In the genomic region with DNA sequence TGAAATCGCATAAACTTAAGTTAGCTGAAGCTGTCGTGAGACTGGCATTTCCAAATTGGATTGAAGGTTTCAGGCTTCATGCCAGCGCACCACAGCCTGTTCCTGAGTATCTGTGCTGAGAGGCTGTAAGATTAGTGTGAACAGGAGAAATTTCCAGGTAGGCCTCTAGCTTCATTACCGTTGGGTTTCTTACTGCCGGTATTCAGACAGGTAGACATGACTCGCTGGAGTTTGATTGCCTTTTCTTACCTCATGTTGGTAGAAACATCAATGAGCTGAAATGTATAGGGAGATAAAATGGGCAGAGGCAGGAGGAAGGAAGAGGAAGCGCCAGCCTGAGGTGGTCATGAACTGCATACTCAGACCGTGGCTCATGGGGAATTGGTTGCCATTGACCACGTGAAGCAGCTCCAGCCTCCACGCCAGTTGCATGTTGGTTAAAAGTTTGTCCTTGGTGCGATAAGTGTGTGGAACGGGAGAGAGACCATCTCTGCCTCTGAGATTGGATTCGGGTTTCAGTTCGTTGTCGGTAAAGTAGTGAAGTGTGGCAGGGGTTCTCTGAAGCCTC, we compare ENCODE assay signal across 18 cellular contexts. TPM values are rescaled to one million over a fixed set of nuclear protein-coding genes. Genes with fewer than 3 reads are reported as not detected.
DNase-seq lines count a peak whose midpoint lies in the region; ATAC-seq and TF ChIP-seq lines count a peak whose summit lies in the region.
"Had no signal": no experiment of that assay in that cellular context is flagged by ENCODE, and none has a peak within 500 bp of the region (broad histone marks: within the 10 kb centered on the region; RNA-seq: fewer than 3 reads in every experiment).

No MANE protein-coding gene starts in this region.

- no peaks in the 10 kb centered on the region for H3K27me3 Mint-ChIP-seq in activated T-cell treated with anti-CD3 and anti-CD28 coated beads, Interleukin-2, amount 50 U/mL, for 24 hours
- no peaks in the 10 kb centered on the region for H3K27me3 Mint-ChIP-seq in WTC11 (ENCODE audit: low read depth)
- H3K27me3 Mint-ChIP-seq: activated naive CD8-positive, alpha-beta T cell; CD4-positive, CD25-positive, alpha-beta regulatory T cell; central memory CD8-positive, alpha-beta T cell had no signal

- CTCF ChIA-PET in WTC11 (lab: Charles Lee): interaction anchor here (0.8 to 1.6 kb wide), 4 partner anchors 11 to 50 kb away, joined by 3 to 8 read pairs (median 4); no protein-coding TSS in a partner anchor

- in situ Hi-C loops in GM13977 (cut with MboI; ENCODE audit: low pct_unique_long_range_greater_than_20kb, low sequenced_read_pairs, unreplicated experiment): no loop called here

- no peak for TF ChIP-seq CTCF in WTC11 (IDR thresholded peaks at IDR 0.05)
- TF ChIP-seq CTCF in GM13977 (IDR thresholded peaks at IDR 0.05; ENCODE audit: extremely low read depth, insufficient read depth, missing control alignments): no peak

- DNase-seq in activated T-cell treated with anti-CD3 and anti-CD28 coated beads, Interleukin-2, amount 50 U/mL, for 24 hours: no peak
- DNase-seq in activated T-cell treated with anti-CD3 and anti-CD28 coated beads for 4 hours: no peak
- no peak for DNase-seq in WTC11 (ENCODE audit: low spot score)
- peak; percentile 68 for DNase-seq in foreskin melanocyte
- no peak for DNase-seq in stimulated activated effector memory CD8-positive, alpha-beta T cell treated with anti-CD3 and anti-CD28 coated beads, Interleukin-12 subunit alpha, Interleukin-12 subunit beta, amount 100 ng/mL, for 72 hours (ENCODE audit: low spot score in 2 of 2)
- DNase-seq in GM13977 (ENCODE audit: low spot score): no peak
- DNase-seq in NCI-H1436 treated with DMSO at 0.1 percent for 48 hours (lab: John Stamatoyannopoulos, UW): no peak
- DNase-seq in iPS-NIHi7 (ENCODE audit: extremely low spot score): no peak
- DNase-seq: activated CD8-positive, alpha-beta memory T cell treated with anti-CD3 and anti-CD28 coated beads, Interleukin-2, amount 50 U/mL, for 4 hours; CD4-positive, CD25-positive, alpha-beta regulatory T cell; DND-41; left ventricle myocardium superior; NCI-H1694; NCI-H345; T-helper 2 cell had no signal

- H3K9me3 Mint-ChIP-seq in activated T-cell treated with anti-CD3 and anti-CD28 coated beads, Interleukin-2, amount 50 U/mL, for 24 hours: no peaks in the 10 kb centered on the region
- peaks cover 4% of the 10 kb centered on the region for H3K9me3 Mint-ChIP-seq in WTC11
- H3K9me3 Mint-ChIP-seq in stimulated activated effector memory CD8-positive, alpha-beta T cell treated with anti-CD3 and anti-CD28 coated beads, Interleukin-12 subunit alpha, Interleukin-12 subunit beta, amount 100 ng/mL, for 72 hours: no peaks in the 10 kb centered on the region
- H3K9me3 Mint-ChIP-seq: central memory CD8-positive, alpha-beta T cell had no signal

- ATAC-seq in WTC11: no peak
- no peak for ATAC-seq in stimulated activated effector memory CD8-positive, alpha-beta T cell treated with anti-CD3 and anti-CD28 coated beads, Interleukin-12 subunit alpha, Interleukin-12 subunit beta, amount 100 ng/mL, for 72 hours
- ATAC-seq: activated CD4-positive, CD25-positive, alpha-beta regulatory T cell treated with anti-CD3 and anti-CD28 coated beads, Interleukin-2, amount 50 U/mL, for 24 hours had no signal

- H3K4me1 Mint-ChIP-seq in activated T-cell treated with anti-CD3 and anti-CD28 coated beads, Interleukin-2, amount 50 U/mL, for 24 hours (ENCODE audit: low read depth): peaks cover 1% of the 10 kb centered on the region
- H3K4me1 Mint-ChIP-seq in WTC11: peaks cover 28% of the 10 kb centered on the region
- H3K4me1 Mint-ChIP-seq in stimulated activated effector memory CD8-positive, alpha-beta T cell treated with anti-CD3 and anti-CD28 coated beads, Interleukin-12 subunit alpha, Interleukin-12 subunit beta, amount 100 ng/mL, for 72 hours: peaks cover 6% of the 10 kb centered on the region

- H3K27ac Mint-ChIP-seq in activated T-cell treated with anti-CD3 and anti-CD28 coated beads, Interleukin-2, amount 50 U/mL, for 24 hours: peak overlapping the region; percentile 42
- peak overlapping the region; percentile 84 for H3K27ac Mint-ChIP-seq in WTC11
- H3K27ac Mint-ChIP-seq in stimulated activated effector memory CD8-positive, alpha-beta T cell treated with anti-CD3 and anti-CD28 coated beads, Interleukin-12 subunit alpha, Interleukin-12 subunit beta, amount 100 ng/mL, for 72 hours: peak overlapping the region; percentile 15
- H3K27ac Mint-ChIP-seq: activated naive CD8-positive, alpha-beta T cell; CD4-positive, CD25-positive, alpha-beta regulatory T cell had no signal

- POLR2A ChIA-PET in WTC11 (lab: Charles Lee): interaction anchor here (0.5 kb wide), 1 partner anchor 31 kb away, joined by 3 read pairs; no protein-coding TSS in a partner anchor

- no peak overlapping the region for H3K4me3 Mint-ChIP-seq in activated T-cell treated with anti-CD3 and anti-CD28 coated beads, Interleukin-2, amount 50 U/mL, for 24 hours
- no peak overlapping the region for H3K4me3 Mint-ChIP-seq in WTC11
- no peak overlapping the region for H3K4me3 Mint-ChIP-seq in stimulated activated effector memory CD8-positive, alpha-beta T cell treated with anti-CD3 and anti-CD28 coated beads, Interleukin-12 subunit alpha, Interleukin-12 subunit beta, amount 100 ng/mL, for 72 hours
- H3K4me3 Mint-ChIP-seq: activated naive CD8-positive, alpha-beta T cell; CD4-positive, CD25-positive, alpha-beta regulatory T cell; central memory CD8-positive, alpha-beta T cell had no signal

- peaks cover 85% of the 10 kb centered on the region for H3K36me3 Mint-ChIP-seq in activated T-cell treated with anti-CD3 and anti-CD28 coated beads, Interleukin-2, amount 50 U/mL, for 24 hours (ENCODE audit: low read depth)
- H3K36me3 Mint-ChIP-seq in WTC11: peaks cover 48% of the 10 kb centered on the region
- peaks cover 88% of the 10 kb centered on the region for H3K36me3 Mint-ChIP-seq in stimulated activated effector memory CD8-positive, alpha-beta T cell treated with anti-CD3 and anti-CD28 coated beads, Interleukin-12 subunit alpha, Interleukin-12 subunit beta, amount 100 ng/mL, for 72 hours

TF ChIP-seq in WTC11, 78 proteins besides CTCF, POLR2A, EP300 and RAD21:
- TF ChIP-seq ZNF396 (CRISPR knock-in tag; IDR thresholded peaks at IDR 0.05; ENCODE audit: borderline replicate concordance) (no peak), FOXJ3 (CRISPR knock-in tag; IDR thresholded peaks at IDR 0.05; ENCODE audit: borderline replicate concordance) (no peak)
- TF ChIP-seq, protein P1, sequence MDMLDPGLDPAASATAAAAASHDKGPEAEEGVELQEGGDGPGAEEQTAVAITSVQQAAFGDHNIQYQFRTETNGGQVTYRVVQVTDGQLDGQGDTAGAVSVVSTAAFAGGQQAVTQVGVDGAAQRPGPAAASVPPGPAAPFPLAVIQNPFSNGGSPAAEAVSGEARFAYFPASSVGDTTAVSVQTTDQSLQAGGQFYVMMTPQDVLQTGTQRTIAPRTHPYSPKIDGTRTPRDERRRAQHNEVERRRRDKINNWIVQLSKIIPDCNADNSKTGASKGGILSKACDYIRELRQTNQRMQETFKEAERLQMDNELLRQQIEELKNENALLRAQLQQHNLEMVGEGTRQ (CRISPR knock-in tag; IDR thresholded peaks at IDR 0.05): no peak
- TF ChIP-seq, protein P2, sequence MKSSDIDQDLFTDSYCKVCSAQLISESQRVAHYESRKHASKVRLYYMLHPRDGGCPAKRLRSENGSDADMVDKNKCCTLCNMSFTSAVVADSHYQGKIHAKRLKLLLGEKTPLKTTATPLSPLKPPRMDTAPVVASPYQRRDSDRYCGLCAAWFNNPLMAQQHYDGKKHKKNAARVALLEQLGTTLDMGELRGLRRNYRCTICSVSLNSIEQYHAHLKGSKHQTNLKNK (CRISPR knock-in tag; IDR thresholded peaks at IDR 0.05): no peak
TF ChIP-seq in WTC11: peak in this region for 0.

RNA-seq across cellular contexts. Expression of gene MMP17, which starts 42.3 kb away (rescaled TPM):
- total RNA-seq in WTC11 (2021): 58.8 to 67.1 TPM (median 62.1 TPM) in 3 replicates
- total RNA-seq: CD4-positive, CD25-positive, alpha-beta regulatory T cell had no signal

Comparison
In these comparisons a context has a peak if more than half of its experiments do, and no peak if none do; other contexts are left out.
1. H3K27ac Mint-ChIP-seq: peak in every context shown above with its lines; median percentile 84 in WTC11; 42 in activated T-cell treated with anti-CD3 and anti-CD28 coated beads, Interleukin-2, amount 50 U/mL, for 24 hours; 15 in stimulated activated effector memory CD8-positive, alpha-beta T cell treated with anti-CD3 and anti-CD28 coated beads, Interleukin-12 subunit alpha, Interleukin-12 subunit beta, amount 100 ng/mL, for 72 hours.